ENCODE assay signal across 1 cellular context in the genomic region with DNA sequence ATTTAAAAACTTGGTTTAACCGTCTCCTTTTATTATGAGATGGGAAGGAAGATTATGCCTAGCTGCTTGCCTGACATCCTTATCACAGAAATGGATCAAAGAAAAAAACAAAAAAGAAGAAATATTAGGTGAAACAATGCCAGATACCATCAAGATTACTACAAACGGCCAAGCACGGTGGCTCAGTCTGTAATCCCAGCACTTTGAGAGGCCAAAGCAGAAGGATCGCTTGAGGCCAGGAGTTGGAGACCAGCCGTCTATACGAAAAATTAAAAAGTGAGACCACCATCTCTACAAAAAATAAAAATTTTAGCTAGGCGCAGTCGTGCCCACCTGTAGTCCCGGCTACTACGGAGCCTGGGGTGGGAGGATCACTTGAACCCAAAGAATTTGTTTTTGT.
TF ChIP-seq lines count a peak whose summit lies in the region.

No MANE protein-coding gene starts in this region.

TF ChIP-seq in GM23338, 12 proteins besides CTCF, POLR2A, EP300 and RAD21 (continued from another document):
- TF ChIP-seq ZNF462 (CRISPR knock-in tag; IDR thresholded peaks at IDR 0.05) (no peak), POLR2AphosphoS5 (IDR thresholded peaks at IDR 0.05; ENCODE audit: low read depth) (no peak)
